ENCODE assay signal across 9 cellular contexts in the genomic region with DNA sequence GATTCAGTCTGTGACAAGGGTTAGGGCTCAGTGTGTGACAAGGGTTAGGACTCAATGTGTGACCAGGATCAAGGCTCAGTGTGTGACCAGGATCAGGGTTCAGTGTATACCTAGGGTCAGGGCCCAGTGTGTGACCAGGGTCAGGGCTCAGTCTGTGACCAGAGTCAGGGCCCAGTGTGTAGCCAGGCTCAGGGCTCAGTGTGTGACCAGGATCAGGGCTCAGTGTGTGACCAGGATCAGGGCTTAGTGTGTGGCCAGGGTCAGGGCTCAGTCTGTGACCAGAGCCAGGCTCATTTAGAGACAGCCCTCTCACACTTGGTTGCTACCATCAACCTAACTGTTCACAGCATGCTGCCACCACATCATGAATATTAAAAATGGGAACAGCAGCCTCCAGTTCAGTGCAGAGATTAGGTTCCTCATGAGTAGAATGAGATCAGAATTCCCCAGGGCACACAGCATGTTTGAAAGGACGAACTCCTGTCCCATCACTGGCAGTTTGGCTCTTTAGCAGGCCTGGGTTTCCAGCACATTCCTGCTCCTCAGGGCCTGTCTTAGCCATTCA. TPM values are rescaled to one million over a fixed set of nuclear protein-coding genes. Genes with fewer than 3 reads are reported as not detected.
A peak's percentile ranks its signal among the peaks of the same experiment; 100 is the strongest.
DNase-seq lines count a peak whose midpoint lies in the region; ATAC-seq and TF ChIP-seq lines count a peak whose summit lies in the region.
"Had no signal": no experiment of that assay in that cellular context is flagged by ENCODE, and none has a peak within 500 bp of the region (broad histone marks: within the 10 kb centered on the region; RNA-seq: fewer than 3 reads in every experiment).

No MANE protein-coding gene starts in this region.

- no peak overlapping the region for H3K4me3 ChIP-seq in mesodermal cell (ENCODE audit: extremely low read depth, insufficient read depth, low read length, poor library complexity, severe bottlenecking)
- no peak overlapping the region for H3K4me3 ChIP-seq in thoracic aorta
- no peak overlapping the region for H3K4me3 ChIP-seq in left lung

- H3K27ac ChIP-seq in mesodermal cell (ENCODE audit: low read depth, low read length, severe bottlenecking), result peak overlapping the region; percentile 84
- H3K27ac ChIP-seq in thoracic aorta, result peak overlapping the region; percentile 98 to 99
- H3K27ac ChIP-seq in left lung, result peak overlapping the region in 1 of 2 donors; percentile 56
- H3K27ac ChIP-seq: 22Rv1 had no signal

- CTCF ChIA-PET in HEK293T (lab: Yijun Ruan, JAX), result interaction anchor here (0.5 to 2.0 kb wide), 18 partner anchors 8 to 648 kb away, joined by 3 to 17 read pairs (median 5); no protein-coding TSS in a partner anchor

- peaks cover 10% of the 10 kb centered on the region for H3K4me1 ChIP-seq in mesodermal cell (ENCODE audit: control insufficient read depth, insufficient read depth, low read length, poor library complexity, severe bottlenecking)
- H3K4me1 ChIP-seq in thoracic aorta (ENCODE audit: control insufficient read depth in 1 of 2, low read depth in 2 of 2), result peaks cover 26 to 41% of the 10 kb centered on the region in 2 donors
- H3K4me1 ChIP-seq in left lung, result peaks cover 15 to 19% of the 10 kb centered on the region in 2 donors

- 38 to 57% methylated on average over 1 of the region's 1 CpG for WGBS in mesodermal cell (ENCODE audit: insufficient coverage in 2 of 2), 2 experiments

- no peak for ATAC-seq in thoracic aorta (ENCODE audit: insufficient number of reproducible peaks, low FRiP score, low read depth)
- no peak for ATAC-seq in GM19455 (IDR thresholded peaks at IDR 0.05; ENCODE audit: unreplicated experiment)
- no peak for ATAC-seq in left lung

- H3K36me3 ChIP-seq in mesodermal cell (ENCODE audit: control insufficient read depth, insufficient read depth, low read length) (peaks cover 37% of the 10 kb centered on the region), thoracic aorta (peaks cover 46% of the 10 kb centered on the region), left lung (no peaks in the 10 kb centered on the region)

- H3K27me3 ChIP-seq in thoracic aorta (replicated peaks; ENCODE audit: insufficient read depth) (no peaks in the 10 kb centered on the region), left lung (no peaks in the 10 kb centered on the region)

- TF ChIP-seq CTCF in thoracic aorta (IDR thresholded peaks at IDR 0.05) (no peak), left lung (IDR thresholded peaks at IDR 0.05) (no peak)

- intact Hi-C loops in left lung (cut with DNase I), result no loop called here

- H3K9me3 ChIP-seq in mesodermal cell (ENCODE audit: control insufficient read depth, low read length) (no peaks in the 10 kb centered on the region), thoracic aorta (no peaks in the 10 kb centered on the region), left lung (no peaks in the 10 kb centered on the region)

- POLR2A ChIA-PET in HEK293T (lab: Yijun Ruan, JAX), result interaction anchor here (0.6 to 1.8 kb wide), 10 partner anchors 9 to 43 kb away, joined by 3 to 15 read pairs (median 4); a partner anchor contains a TSS

- DNase-seq in NCI-H1417 (lab: John Stamatoyannopoulos, UW) (peak in 2 of 3 experiments; percentile 11 to 52), NCI-H1417 treated with DMSO at 0.1 percent for 48 hours (lab: John Stamatoyannopoulos, UW) (no peak), astrocyte of the hippocampus (ENCODE audit: low read depth, low spot score) (peak; percentile 76), thoracic aorta (ENCODE audit: low spot score) (no peak), left lung (no peak), HEK293T (ENCODE audit: extremely low spot score) (no peak)

TF ChIP-seq in HEK293T, 16 proteins besides CTCF, POLR2A, EP300 and RAD21:
- TF ChIP-seq ARNT (IDR thresholded peaks at IDR 0.05), result no peak
- TF ChIP-seq TARDBP (IDR thresholded peaks at IDR 0.05), result no peak
- no peak for TF ChIP-seq SUZ12 (IDR thresholded peaks at IDR 0.05)
- TF ChIP-seq ZNF384 (IDR thresholded peaks at IDR 0.05), result no peak
- TF ChIP-seq CTBP1 (IDR thresholded peaks at IDR 0.05; ENCODE audit: borderline replicate concordance), result no peak
- TF ChIP-seq ELF4 (IDR thresholded peaks at IDR 0.05), result no peak
- TF ChIP-seq BHLHE40 (IDR thresholded peaks at IDR 0.05; ENCODE audit: borderline replicate concordance), result no peak
- no peak for TF ChIP-seq HDGF (IDR thresholded peaks at IDR 0.05; ENCODE audit: borderline replicate concordance)
- TF ChIP-seq SP1 (IDR thresholded peaks at IDR 0.05), result no peak
TF ChIP-seq in HEK293T: peak in this region for 0.

RNA-seq across cellular contexts. Expression of a gene that starts 24.3 kb away (rescaled TPM):
- polyA plus RNA-seq in mesodermal cell (2013, experiment 1 of 2), result 126 TPM
- polyA plus RNA-seq in mesodermal cell (2013, experiment 2 of 2), result 114 TPM
- total RNA-seq in thoracic aorta (100 to 1,000 TPM; 164 to 321 TPM), left lung (10 to 100 TPM; 22.3 to 37.0 TPM)

RNA-seq across cellular contexts. Expression of a gene that starts 41.5 kb away (rescaled TPM):
- polyA plus RNA-seq in mesodermal cell (2013, experiment 1 of 2), result 6.7 TPM
- polyA plus RNA-seq in mesodermal cell (2013, experiment 2 of 2), result 7.2 TPM
- total RNA-seq in thoracic aorta (10 to 100 TPM; 23.6 to 37.9 TPM), left lung (10 to 100 TPM; 20.0 to 29.3 TPM)

RNA-seq across cellular contexts. Expression of a gene that starts 44.0 kb away (rescaled TPM):
- 35.5 TPM for polyA plus RNA-seq in mesodermal cell (2013, experiment 1 of 2)
- polyA plus RNA-seq in mesodermal cell (2013, experiment 2 of 2), result 28.0 TPM
- 100 to 1,000 TPM in 1 of 2 donors, 10 to 100 TPM in 1; 77.2 to 138 TPM for total RNA-seq in thoracic aorta
- 10 to 100 TPM; 61.2 to 75.2 TPM for total RNA-seq in left lung

Comparison
In these comparisons a context has a peak if more than half of its experiments do, and no peak if none do; other contexts are left out.
1. DNase-seq: peak in NCI-H1417 (2 of 3) and astrocyte of the hippocampus (single experiment); none in NCI-H1417 treated with DMSO at 0.1 percent for 48 hours (single experiment), thoracic aorta (single experiment), left lung (0 of 2) and HEK293T (single experiment).
2. RNA of a gene that starts 24.3 kb away (total RNA-seq): 164 to 321 TPM in thoracic aorta; 22.3 to 37.0 TPM in left lung; every median in the first group is over 4 times any median in the second.